1 cellular context compared by ENCODE assay signal in genomic region chr18:48193521-48194251, GRCh38.
TF ChIP-seq lines count a peak whose summit lies in the region.

No MANE protein-coding gene starts in this region.

TF ChIP-seq in K562, 482 proteins besides CTCF, POLR2A, EP300 and RAD21 (continued from another document):
- peak; percentile 58 for TF ChIP-seq VEZF1 (CRISPR knock-in tag; IDR thresholded peaks at IDR 0.05)
